Comparison of ENCODE assay signal across 8 cellular contexts in genomic region chr1:151540982-151541377, GRCh38. TPM values are rescaled to one million over a fixed set of nuclear protein-coding genes. Genes with fewer than 3 reads are reported as not detected.
DNase-seq lines count a peak whose midpoint lies in the region; ATAC-seq and TF ChIP-seq lines count a peak whose summit lies in the region.

No MANE protein-coding gene starts in this region.

- H3K4me3 ChIP-seq in WI38 (ENCODE audit: low read depth, low read length), result peak overlapping the region; percentile 89
- peak overlapping the region in 11 of 12 donors; percentile 60 to 82 (median 77) for H3K4me3 ChIP-seq in heart left ventricle
- peak overlapping the region; percentile 90 for H3K4me3 ChIP-seq in psoas muscle

- H3K27ac ChIP-seq in heart left ventricle, result peak overlapping the region in 7 of 12 donors; percentile 28 to 86 (median 66)
- H3K27ac ChIP-seq in psoas muscle, result peak overlapping the region; percentile 81

- no peaks in the 10 kb centered on the region for H3K9me3 Mint-ChIP-seq in activated naive CD4-positive, alpha-beta T cell treated with anti-CD3 and anti-CD28 coated beads for 36 hours

- H3K27me3 Mint-ChIP-seq in activated naive CD4-positive, alpha-beta T cell treated with anti-CD3 and anti-CD28 coated beads for 36 hours (ENCODE audit: low read depth), result peaks cover 3% of the 10 kb centered on the region

- CTCF ChIA-PET in activated naive CD4-positive, alpha-beta T cell treated with anti-CD3 and anti-CD28 coated beads for 36 hours (lab: Charles Lee), result interaction anchor here (0.6 to 1.9 kb wide), 4 partner anchors 9 to 295 kb away, joined by 3 to 6 read pairs (median 4); no protein-coding TSS in a partner anchor

- H3K36me3 ChIP-seq in heart left ventricle (no peaks in the 10 kb centered on the region), psoas muscle (ENCODE audit: insufficient read depth in 1 of 2, low read depth in 1 of 2) (no peaks in the 10 kb centered on the region)

- H3K4me1 Mint-ChIP-seq in activated naive CD4-positive, alpha-beta T cell treated with anti-CD3 and anti-CD28 coated beads for 36 hours (ENCODE audit: low read depth), result peaks cover 14% of the 10 kb centered on the region

- no peaks in the 10 kb centered on the region for H3K36me3 Mint-ChIP-seq in activated naive CD4-positive, alpha-beta T cell treated with anti-CD3 and anti-CD28 coated beads for 36 hours (ENCODE audit: low read depth)

- H3K4me3 Mint-ChIP-seq in activated naive CD4-positive, alpha-beta T cell treated with anti-CD3 and anti-CD28 coated beads for 36 hours, result peak overlapping the region; percentile 84

- ATAC-seq in heart left ventricle (peak in 2 of 4 donors; percentile 5 to 9), psoas muscle (no peak), HG03442 (IDR thresholded peaks at IDR 0.05; ENCODE audit: unreplicated experiment) (no peak), GM18870 (IDR thresholded peaks at IDR 0.05; ENCODE audit: unreplicated experiment) (no peak)

- WGBS in heart left ventricle, 4 donors, result 23 to 35% (median 29%) methylated on average over 13 of the region's 13 CpGs
- 30 to 53% (median 45%) methylated on average over 13 of the region's 13 CpGs for WGBS in psoas muscle, 3 donors

- no peak for TF ChIP-seq POLR2A in heart left ventricle (IDR thresholded peaks at IDR 0.05)

- no peak overlapping the region for H3K27ac Mint-ChIP-seq in activated naive CD4-positive, alpha-beta T cell treated with anti-CD3 and anti-CD28 coated beads for 36 hours

- H3K4me1 ChIP-seq in heart left ventricle, result peaks cover 0 to 21% (median 12%) of the 10 kb centered on the region in 12 donors
- H3K4me1 ChIP-seq in psoas muscle, result peaks cover 9% of the 10 kb centered on the region

- H3K9me3 ChIP-seq in heart left ventricle (no peaks in the 10 kb centered on the region), psoas muscle (no peaks in the 10 kb centered on the region)

- H3K27me3 ChIP-seq in heart left ventricle, result no peaks in the 10 kb centered on the region
- H3K27me3 ChIP-seq in psoas muscle (ENCODE audit: insufficient read depth in 3 of 3, low read length in 2 of 3), result no peaks in the 10 kb centered on the region

- no peak for DNase-seq in activated naive CD4-positive, alpha-beta T cell treated with anti-CD3 and anti-CD28 coated beads for 36 hours
- DNase-seq in activated naive CD4-positive, alpha-beta T cell treated with Interleukin-2 at 50 U/mL for 16 hours, result no peak
- DNase-seq in heart left ventricle, result no peak
- peak in 1 of 2 donors; percentile 19 for DNase-seq in psoas muscle
- no peak for DNase-seq in NCI-H187 treated with DMSO at 0.1 percent for 48 hours (lab: John Stamatoyannopoulos, UW)

- no peak for TF ChIP-seq CTCF in WI38 (IDR thresholded peaks at IDR 0.05; ENCODE audit: low read depth, low read length)
- TF ChIP-seq CTCF in heart left ventricle (IDR thresholded peaks at IDR 0.05), result no peak
- no peak for TF ChIP-seq CTCF in psoas muscle (IDR thresholded peaks at IDR 0.05)

- intact Hi-C loops in activated naive CD4-positive, alpha-beta T cell treated with anti-CD3 and anti-CD28 coated beads for 36 hours (cut with micrococcal nuclease), result loop anchor here (2.0 to 5.0 kb wide), 4 partner anchors 30 to 181 kb away; partner anchors contain the start of genes CGN and RIIAD1
- intact Hi-C loops in heart left ventricle (cut with DNase I), result loop anchor here in 2 of 10 donors (5.0 to 10.0 kb wide), 2 partner anchors 84 to 96 kb away; partner anchors contain the start of gene POGZ (in 1 of the 2)
- intact Hi-C loops in psoas muscle (cut with DNase I), result loop anchor here in 1 of 2 donors (5.0 kb wide), 1 partner anchor 296 kb away; the partner anchor contains the start of gene C2CD4D

RNA-seq across cellular contexts. Expression of gene TUFT1, which starts 0.9 kb away (rescaled TPM):
- total RNA-seq in activated naive CD4-positive, alpha-beta T cell treated with anti-CD3 and anti-CD28 coated beads for 36 hours, result 1 to 10 TPM; 2.3 to 2.8 TPM
- total RNA-seq in heart left ventricle (10 to 100 TPM in 1 of 9 donors, 1 to 10 TPM in 8; 2.1 to 13.6 (median 4.3) TPM), psoas muscle (1 to 10 TPM in 3 of 4 donors, under 1 TPM in 1; 0.97 to 5.3 (median 1.7) TPM)
- polyA plus RNA-seq in heart left ventricle (1 to 10 TPM; 2.4 to 5.0 TPM), psoas muscle (1 to 10 TPM in 2 of 3 donors, under 1 TPM in 1; 0.86 to 3.0 (median 1.1) TPM)

RNA-seq across cellular contexts. Expression of gene CGN, which starts 29.8 kb away (rescaled TPM):
- total RNA-seq in activated naive CD4-positive, alpha-beta T cell treated with anti-CD3 and anti-CD28 coated beads for 36 hours, result 1 to 10 TPM in 1 of 2 experiments, under 1 TPM in 1; 0.62 to 1.5 TPM
- 10 to 100 TPM in 1 of 9 donors, under 1 TPM in 4, not detected in 4; 0.09 to 21.0 (median 0.29) TPM for total RNA-seq in heart left ventricle
- under 1 TPM; 0.08 to 0.18 TPM for polyA plus RNA-seq in heart left ventricle
- under 1 TPM in 2 of 4 donors, not detected in 2; 0.10 to 0.21 TPM for total RNA-seq in psoas muscle
- under 1 TPM; 0.03 to 0.12 (median 0.05) TPM for polyA plus RNA-seq in psoas muscle
